ENCODE assay signal across 7 cellular contexts in the genomic region with DNA sequence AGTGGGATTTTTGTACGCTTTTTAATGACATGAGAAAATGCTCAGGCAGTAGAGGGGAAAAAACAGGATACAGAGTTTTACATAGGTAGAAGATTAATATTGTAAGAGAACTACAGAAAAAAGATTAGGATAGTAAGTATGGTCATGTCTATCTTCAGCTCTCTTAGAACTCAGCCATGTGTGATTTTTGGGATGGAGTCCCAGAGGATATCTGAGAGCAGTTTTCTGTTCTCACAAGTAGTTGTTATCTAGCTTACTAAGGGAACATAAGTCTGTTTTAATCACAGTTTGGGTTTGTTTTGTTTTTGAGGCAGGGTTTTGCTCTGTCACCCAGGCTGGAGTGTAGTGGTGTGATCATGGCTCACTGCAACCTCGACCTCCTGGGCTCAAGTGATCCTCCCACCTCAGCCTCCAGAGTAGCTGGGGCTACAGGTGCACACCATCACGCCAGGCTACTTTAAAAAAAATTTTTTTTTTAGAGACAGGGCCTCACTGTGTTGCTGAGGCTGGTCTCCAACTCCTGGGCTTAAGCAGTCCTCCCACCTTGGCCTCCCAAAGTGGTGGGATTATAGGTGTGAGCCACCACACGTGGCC. TPM values are rescaled to one million over a fixed set of nuclear protein-coding genes. Genes with fewer than 3 reads are reported as not detected.
DNase-seq lines count a peak whose midpoint lies in the region; ATAC-seq and TF ChIP-seq lines count a peak whose summit lies in the region.
"Not testable (repeated sequence)": the region's sequence is repeated elsewhere in the genome, so short reads cannot be mapped to it uniquely, and the experiment has no call there.

No MANE protein-coding gene starts in this region.

- peaks cover 29 to 97% (median 56%) of the 10 kb centered on the region in 10 experiments for H3K4me1 ChIP-seq in BLaER1 treated with 17β-estradiol and CSF1 and Interleukin-3, amounts not matched to agents 10 nM and 100 nM
- H3K4me1 ChIP-seq in HEK293 (ENCODE audit: control insufficient read depth, insufficient read depth, low read length) = not testable (repeated sequence)
- peaks cover 64 to 78% of the 10 kb centered on the region in 2 donors for H3K4me1 ChIP-seq in gastrocnemius medialis

- in situ Hi-C loops in gastrocnemius medialis (cut with MboI; ENCODE audit: low sequenced_read_pairs in 4 of 4) = not testable (repeated sequence)

- not testable (repeated sequence) for H3K9me3 Mint-ChIP-seq in activated CD4-positive, alpha-beta T cell treated with anti-CD3 and anti-CD28 coated beads, Interleukin-2, amount 10 ng/mL, durations not matched to agents 7 days and 5 days; activated naive CD8-positive, alpha-beta T cell (ENCODE audit: low read depth); memory B cell

- ATAC-seq in Right ventricle myocardium superior (ENCODE audit: poor library complexity) (peak; percentile 46), gastrocnemius medialis (peak in 1 of 2 donors; percentile 71)
- ATAC-seq in memory B cell (ENCODE audit: low read depth) = not testable (repeated sequence)

- H3K9me3 ChIP-seq in BLaER1 treated with 17β-estradiol and CSF1 and Interleukin-3, amounts not matched to agents 10 nM and 100 nM (replicated peaks in 1 of 11); HEK293 (ENCODE audit: control insufficient read depth, insufficient read depth, low read depth, low read length); gastrocnemius medialis: not testable (repeated sequence)

- not testable (repeated sequence) for H3K27me3 Mint-ChIP-seq in activated CD4-positive, alpha-beta T cell treated with anti-CD3 and anti-CD28 coated beads, Interleukin-2, amount 10 ng/mL, durations not matched to agents 7 days and 5 days; activated naive CD8-positive, alpha-beta T cell; memory B cell

- H3K4me3 ChIP-seq in BLaER1 treated with 17β-estradiol and CSF1 and Interleukin-3, amounts not matched to agents 10 nM and 100 nM; HEK293 (ENCODE audit: low read depth, low read length); gastrocnemius medialis: not testable (repeated sequence)

- not testable (repeated sequence) for DNase-seq in activated CD4-positive, alpha-beta T cell treated with anti-CD3 and anti-CD28 coated beads, Interleukin-2, amount 10 ng/mL, durations not matched to agents 7 days and 5 days; Right ventricle myocardium superior; memory B cell (ENCODE audit: low spot score in 2 of 2); gastrocnemius medialis

- H3K36me3 Mint-ChIP-seq in activated CD4-positive, alpha-beta T cell treated with anti-CD3 and anti-CD28 coated beads, Interleukin-2, amount 10 ng/mL, durations not matched to agents 7 days and 5 days (ENCODE audit: low read depth) = peaks cover 15% of the 10 kb centered on the region
- H3K36me3 Mint-ChIP-seq in activated naive CD8-positive, alpha-beta T cell = not testable (repeated sequence)
- peaks cover 21% of the 10 kb centered on the region for H3K36me3 Mint-ChIP-seq in memory B cell

- not testable (repeated sequence) for H3K27me3 ChIP-seq in BLaER1 treated with 17β-estradiol and CSF1 and Interleukin-3, amounts not matched to agents 10 nM and 100 nM; gastrocnemius medialis

- intact Hi-C loops in Right ventricle myocardium superior (cut with DNase I); gastrocnemius medialis (cut with DNase I; ENCODE audit: low total_unique reads): not testable (repeated sequence)

- peak overlapping the region; percentile 36 to 82 (median 60) for H3K4me2 ChIP-seq in BLaER1 treated with 17β-estradiol and CSF1 and Interleukin-3, amounts not matched to agents 10 nM and 100 nM

- H3K4me1 Mint-ChIP-seq in activated CD4-positive, alpha-beta T cell treated with anti-CD3 and anti-CD28 coated beads, Interleukin-2, amount 10 ng/mL, durations not matched to agents 7 days and 5 days = peaks cover 32% of the 10 kb centered on the region
- H3K4me1 Mint-ChIP-seq in activated naive CD8-positive, alpha-beta T cell (ENCODE audit: low read depth) = peaks cover 49% of the 10 kb centered on the region
- H3K4me1 Mint-ChIP-seq in memory B cell = peaks cover 40% of the 10 kb centered on the region

- not testable (repeated sequence) for TF ChIP-seq POLR2A in gastrocnemius medialis (IDR thresholded peaks at IDR 0.05)

- peaks cover 47 to 98% (median 81%) of the 10 kb centered on the region in 11 experiments; a peak in 21 of 22 replicates for H4K20me1 ChIP-seq in BLaER1 treated with 17β-estradiol and CSF1 and Interleukin-3, amounts not matched to agents 10 nM and 100 nM

- POLR2A ChIA-PET in HEK293 (lab: Yijun Ruan, JAX); activated CD4-positive, alpha-beta T cell treated with anti-CD3 and anti-CD28 coated beads, Interleukin-2, amount 10 ng/mL, durations not matched to agents 7 days and 5 days (lab: Charles Lee): not testable (repeated sequence)

- peak overlapping the region in 6 of 11 experiments; percentile 28 to 46 (median 36); a peak in 9 of 22 replicates for H3K27ac ChIP-seq in BLaER1 treated with 17β-estradiol and CSF1 and Interleukin-3, amounts not matched to agents 10 nM and 100 nM
- not testable (repeated sequence) for H3K27ac ChIP-seq in HEK293 (ENCODE audit: extremely low read depth, low read depth, low read length)
- peak overlapping the region; percentile 9 to 70 (median 37) for H3K27ac ChIP-seq in gastrocnemius medialis

- H3K27ac Mint-ChIP-seq in activated CD4-positive, alpha-beta T cell treated with anti-CD3 and anti-CD28 coated beads, Interleukin-2, amount 10 ng/mL, durations not matched to agents 7 days and 5 days = peak overlapping the region; percentile 76
- H3K27ac Mint-ChIP-seq in activated naive CD8-positive, alpha-beta T cell = peak overlapping the region; percentile 28
- peak overlapping the region; percentile 87 for H3K27ac Mint-ChIP-seq in memory B cell

- H3K4me3 Mint-ChIP-seq in activated CD4-positive, alpha-beta T cell treated with anti-CD3 and anti-CD28 coated beads, Interleukin-2, amount 10 ng/mL, durations not matched to agents 7 days and 5 days; activated naive CD8-positive, alpha-beta T cell; memory B cell: not testable (repeated sequence)

- peaks cover 33 to 56% (median 39%) of the 10 kb centered on the region in 11 experiments for H3K36me3 ChIP-seq in BLaER1 treated with 17β-estradiol and CSF1 and Interleukin-3, amounts not matched to agents 10 nM and 100 nM
- H3K36me3 ChIP-seq in HEK293 (ENCODE audit: control insufficient read depth in 2 of 2, insufficient read depth in 1 of 2, low read length in 2 of 2) = peaks cover 0 to 28% of the 10 kb centered on the region in 2 experiments
- peaks cover 0 to 29% of the 10 kb centered on the region in 2 donors for H3K36me3 ChIP-seq in gastrocnemius medialis

- TF ChIP-seq CTCF in HEK293 (tag by site-specific recombination; IDR thresholded peaks at IDR 0.05); gastrocnemius medialis (IDR thresholded peaks at IDR 0.05 in 4 of 5, conservative IDR thresholded peaks at IDR 0.05 in 1 of 5): not testable (repeated sequence)

- peak overlapping the region in 2 of 11 experiments; percentile 5 to 44; a peak in 2 of 22 replicates for H3K9ac ChIP-seq in BLaER1 treated with 17β-estradiol and CSF1 and Interleukin-3, amounts not matched to agents 10 nM and 100 nM

- CTCF ChIA-PET in HEK293 (lab: Yijun Ruan, JAX) = not testable (repeated sequence)
- CTCF ChIA-PET in activated CD4-positive, alpha-beta T cell treated with anti-CD3 and anti-CD28 coated beads, Interleukin-2, amount 10 ng/mL, durations not matched to agents 7 days and 5 days (lab: Charles Lee) = interaction anchor here (1.1 to 1.7 kb wide), 2 partner anchors 10 to 22 kb away, joined by 5 to 6 read pairs; no protein-coding TSS in a partner anchor

TF ChIP-seq in HEK293, 187 proteins besides CTCF, POLR2A, EP300 and RAD21 (continues in another document):
- TF ChIP-seq, protein P1, sequence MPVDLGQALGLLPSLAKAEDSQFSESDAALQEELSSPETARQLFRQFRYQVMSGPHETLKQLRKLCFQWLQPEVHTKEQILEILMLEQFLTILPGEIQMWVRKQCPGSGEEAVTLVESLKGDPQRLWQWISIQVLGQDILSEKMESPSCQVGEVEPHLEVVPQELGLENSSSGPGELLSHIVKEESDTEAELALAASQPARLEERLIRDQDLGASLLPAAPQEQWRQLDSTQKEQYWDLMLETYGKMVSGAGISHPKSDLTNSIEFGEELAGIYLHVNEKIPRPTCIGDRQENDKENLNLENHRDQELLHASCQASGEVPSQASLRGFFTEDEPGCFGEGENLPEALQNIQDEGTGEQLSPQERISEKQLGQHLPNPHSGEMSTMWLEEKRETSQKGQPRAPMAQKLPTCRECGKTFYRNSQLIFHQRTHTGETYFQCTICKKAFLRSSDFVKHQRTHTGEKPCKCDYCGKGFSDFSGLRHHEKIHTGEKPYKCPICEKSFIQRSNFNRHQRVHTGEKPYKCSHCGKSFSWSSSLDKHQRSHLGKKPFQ (tag by site-specific recombination; IDR thresholded peaks at IDR 0.05) = peak; percentile 51; the same call in 1 of the 2 replicates

RNA-seq across cellular contexts. Expression of a gene that starts 14.4 kb away (rescaled TPM):
- 100 to 1,000 TPM; 122 to 125 TPM for total RNA-seq in activated CD4-positive, alpha-beta T cell treated with anti-CD3 and anti-CD28 coated beads, Interleukin-2, amount 10 ng/mL, durations not matched to agents 7 days and 5 days
- 86.3 TPM for total RNA-seq in Right ventricle myocardium superior
- 10 to 100 TPM; 26.7 to 39.3 (median 34.1) TPM for total RNA-seq in gastrocnemius medialis

RNA-seq across cellular contexts. Expression of a gene that starts 16.6 kb away (rescaled TPM):
- total RNA-seq in activated CD4-positive, alpha-beta T cell treated with anti-CD3 and anti-CD28 coated beads, Interleukin-2, amount 10 ng/mL, durations not matched to agents 7 days and 5 days = 10 to 100 TPM; 67.3 to 77.7 TPM
- total RNA-seq in Right ventricle myocardium superior = 57.9 TPM
- total RNA-seq in gastrocnemius medialis = 10 to 100 TPM; 26.6 to 65.2 (median 55.1) TPM

RNA-seq across cellular contexts. Expression of a gene that starts 41.3 kb away (rescaled TPM):
- under 1 TPM; 0.50 to 0.60 TPM for total RNA-seq in activated CD4-positive, alpha-beta T cell treated with anti-CD3 and anti-CD28 coated beads, Interleukin-2, amount 10 ng/mL, durations not matched to agents 7 days and 5 days
- total RNA-seq in Right ventricle myocardium superior (4.2 TPM), gastrocnemius medialis (under 1 TPM in 2 of 4 donors, not detected in 2; 0.09 to 0.87 TPM)

RNA-seq across cellular contexts. Expression of a gene that starts 52.6 kb away (rescaled TPM):
- 100 to 1,000 TPM; 347 to 380 TPM for total RNA-seq in activated CD4-positive, alpha-beta T cell treated with anti-CD3 and anti-CD28 coated beads, Interleukin-2, amount 10 ng/mL, durations not matched to agents 7 days and 5 days
- total RNA-seq in Right ventricle myocardium superior (94.9 TPM), gastrocnemius medialis (10 to 100 TPM; 26.8 to 78.5 (median 40.2) TPM)

Comparison
In these comparisons a context has a peak if more than half of its experiments do, and no peak if none do; other contexts are left out.
1. H3K27ac Mint-ChIP-seq: peak in every context shown above with its lines; median percentile 87 in memory B cell; 76 in activated CD4-positive, alpha-beta T cell treated with anti-CD3 and anti-CD28 coated beads, Interleukin-2, amount 10 ng/mL, durations not matched to agents 7 days and 5 days; 28 in activated naive CD8-positive, alpha-beta T cell.